10 cellular contexts compared by ENCODE assay signal in the genomic region with DNA sequence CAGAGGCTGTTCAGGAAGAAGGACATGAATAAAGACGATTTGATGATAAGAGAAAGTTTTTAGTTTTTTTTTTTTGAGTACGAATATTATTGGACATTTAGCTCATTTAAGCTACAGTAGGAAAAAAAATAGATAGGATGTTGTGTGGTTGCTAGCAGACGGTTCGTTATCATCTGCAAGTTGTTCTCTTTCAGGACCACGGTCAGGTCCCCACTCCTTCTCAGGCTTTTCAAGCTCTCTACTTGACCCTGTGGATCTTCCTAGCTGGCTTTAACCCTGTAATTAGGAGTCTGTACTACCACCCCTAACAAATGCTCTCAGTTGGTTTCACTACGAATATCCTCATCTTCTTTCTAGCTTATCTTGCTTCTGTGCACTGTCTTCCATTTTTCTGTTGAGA. TPM values are rescaled to one million over a fixed set of nuclear protein-coding genes. Genes with fewer than 3 reads are reported as not detected.
A peak's percentile ranks its signal among the peaks of the same experiment; 100 is the strongest.
DNase-seq lines count a peak whose midpoint lies in the region; ATAC-seq, FAIRE-seq and TF ChIP-seq lines count a peak whose summit lies in the region.
"Had no signal": no experiment of that assay in that cellular context is flagged by ENCODE, and none has a peak within 500 bp of the region (broad histone marks: within the 10 kb centered on the region; RNA-seq: fewer than 3 reads in every experiment).

No MANE protein-coding gene starts in this region.

- H3K4me3 Mint-ChIP-seq in activated T-cell treated with anti-CD3 and anti-CD28 coated beads, Interleukin-2, amount 50 U/mL, for 72 hours: no peak overlapping the region
- H3K4me3 Mint-ChIP-seq in activated T-cell treated with anti-CD3 and anti-CD28 coated beads, Interleukin-2, amount 50 U/mL, for 4 hours: no peak overlapping the region

- CTCF ChIA-PET in HEK293T (lab: Yijun Ruan, JAX): no interaction called here

- ATAC-seq in activated T-cell treated with anti-CD3 and anti-CD28 coated beads, Interleukin-2, amount 50 U/mL, for 72 hours (replicated peaks in 1 of 2): no peak
- ATAC-seq in activated T-cell treated with anti-CD3 and anti-CD28 coated beads, Interleukin-2, amount 50 U/mL, for 4 hours: no peak
- ATAC-seq in right cardiac atrium: no peak

- H3K27me3 Mint-ChIP-seq in activated T-cell treated with anti-CD3 and anti-CD28 coated beads, Interleukin-2, amount 50 U/mL, for 72 hours (ENCODE audit: low read depth): peaks cover 41% of the 10 kb centered on the region
- H3K27me3 Mint-ChIP-seq in activated T-cell treated with anti-CD3 and anti-CD28 coated beads, Interleukin-2, amount 50 U/mL, for 4 hours (ENCODE audit: low read depth): peaks cover 22% of the 10 kb centered on the region

- DNase-seq in activated T-cell treated with anti-CD3 and anti-CD28 coated beads, Interleukin-2, amount 50 U/mL, for 72 hours: peak; percentile 15 to 24
- DNase-seq in activated T-cell treated with anti-CD3 and anti-CD28 coated beads, Interleukin-2, amount 50 U/mL, for 4 hours: no peak
- DNase-seq in RPMI7951 (ENCODE audit: low read depth) (peak; percentile 25), fibroblast of peridontal ligament (ENCODE audit: extremely low read depth) (peak; percentile 11), small intestine (peak; percentile 20), H54 (ENCODE audit: insufficient read length, low spot score) (no peak), right cardiac atrium (no peak), HEK293T (ENCODE audit: extremely low spot score) (no peak)

- H3K4me3 ChIP-seq in small intestine (ENCODE audit: low read depth in 1 of 2, low read length in 2 of 2): no peak overlapping the region
- H3K4me3 ChIP-seq in right cardiac atrium (ENCODE audit: low read length): no peak overlapping the region

- POLR2A ChIA-PET in HEK293T (lab: Yijun Ruan, JAX): no interaction called here

- WGBS in small intestine, 3 donors: 0 to 2% (median 2%) methylated on average over 6 of the region's 6 CpGs
- 3% methylated on average over 6 of the region's 6 CpGs for WGBS in right cardiac atrium

- no peak overlapping the region for H3K27ac ChIP-seq in small intestine (ENCODE audit: low read depth in 1 of 2, low read length in 1 of 2)
- no peak overlapping the region for H3K27ac ChIP-seq in right cardiac atrium (ENCODE audit: low read length)

- no peak for FAIRE-seq in small intestine (lab: Jason Lieb, UNC)
- no peak for FAIRE-seq in H54 (lab: Jason Lieb, UNC)
- FAIRE-seq: pancreas had no signal

- peaks cover 0 to 1% of the 10 kb centered on the region in 2 donors for H3K36me3 Mint-ChIP-seq in activated T-cell treated with anti-CD3 and anti-CD28 coated beads, Interleukin-2, amount 50 U/mL, for 72 hours (ENCODE audit: insufficient read depth in 2 of 2)
- no peaks in the 10 kb centered on the region for H3K36me3 Mint-ChIP-seq in activated T-cell treated with anti-CD3 and anti-CD28 coated beads, Interleukin-2, amount 50 U/mL, for 4 hours (ENCODE audit: insufficient read depth)
- H3K36me3 Mint-ChIP-seq: activated naive CD8-positive, alpha-beta T cell had no signal

- H3K4me1 ChIP-seq in small intestine (ENCODE audit: control insufficient read depth in 2 of 2, insufficient read depth in 1 of 2, low read depth in 1 of 2, low read length in 1 of 2) (peaks cover 0 to 4% of the 10 kb centered on the region in 2 donors), right cardiac atrium (ENCODE audit: control insufficient read depth, insufficient read depth, low read length) (peaks cover 6% of the 10 kb centered on the region)

- TF ChIP-seq POLR2A in H54 (IDR thresholded peaks at IDR 0.05; ENCODE audit: low read depth, low read length): no peak

- intact Hi-C loops in right cardiac atrium (cut with DNase I): no loop called here

- H3K27me3 ChIP-seq in small intestine (ENCODE audit: control insufficient read depth in 2 of 2, insufficient read depth in 2 of 2, low read length in 2 of 2) (peaks cover 0 to 2% of the 10 kb centered on the region in 2 donors), right cardiac atrium (ENCODE audit: control insufficient read depth, insufficient read depth) (no peaks in the 10 kb centered on the region)
- H3K27me3 ChIP-seq: pancreas had no signal

- no peaks in the 10 kb centered on the region for H3K36me3 ChIP-seq in small intestine (ENCODE audit: control insufficient read depth in 2 of 2, insufficient read depth in 2 of 2, low read length in 2 of 2)
- H3K36me3 ChIP-seq: pancreas had no signal

- H3K27ac Mint-ChIP-seq in activated T-cell treated with anti-CD3 and anti-CD28 coated beads, Interleukin-2, amount 50 U/mL, for 72 hours: no peak overlapping the region
- H3K27ac Mint-ChIP-seq: activated naive CD8-positive, alpha-beta T cell had no signal

- H3K4me1 Mint-ChIP-seq in activated T-cell treated with anti-CD3 and anti-CD28 coated beads, Interleukin-2, amount 50 U/mL, for 72 hours (ENCODE audit: low read depth): peaks cover 8% of the 10 kb centered on the region
- H3K4me1 Mint-ChIP-seq in activated T-cell treated with anti-CD3 and anti-CD28 coated beads, Interleukin-2, amount 50 U/mL, for 4 hours (ENCODE audit: low read depth): peaks cover 14% of the 10 kb centered on the region

- H3K9me3 ChIP-seq in small intestine (ENCODE audit: control insufficient read depth, low read depth) (no peaks in the 10 kb centered on the region), right cardiac atrium (ENCODE audit: control insufficient read depth, low read length) (peaks cover 1% of the 10 kb centered on the region)
- H3K9me3 ChIP-seq: pancreas had no signal

- H3K9me3 Mint-ChIP-seq in activated T-cell treated with anti-CD3 and anti-CD28 coated beads, Interleukin-2, amount 50 U/mL, for 72 hours: peaks cover 0 to 3% of the 10 kb centered on the region in 2 donors
- H3K9me3 Mint-ChIP-seq in activated T-cell treated with anti-CD3 and anti-CD28 coated beads, Interleukin-2, amount 50 U/mL, for 4 hours: peaks cover 3% of the 10 kb centered on the region

TF ChIP-seq in HEK293T, 16 proteins besides CTCF, POLR2A, EP300 and RAD21:
- no peak for TF ChIP-seq CTBP1 (IDR thresholded peaks at IDR 0.05; ENCODE audit: borderline replicate concordance)
- TF ChIP-seq TARDBP (IDR thresholded peaks at IDR 0.05): no peak
- TF ChIP-seq ELF4 (IDR thresholded peaks at IDR 0.05): no peak
- TF ChIP-seq HDGF (IDR thresholded peaks at IDR 0.05; ENCODE audit: borderline replicate concordance): no peak
- TF ChIP-seq, protein P1, sequence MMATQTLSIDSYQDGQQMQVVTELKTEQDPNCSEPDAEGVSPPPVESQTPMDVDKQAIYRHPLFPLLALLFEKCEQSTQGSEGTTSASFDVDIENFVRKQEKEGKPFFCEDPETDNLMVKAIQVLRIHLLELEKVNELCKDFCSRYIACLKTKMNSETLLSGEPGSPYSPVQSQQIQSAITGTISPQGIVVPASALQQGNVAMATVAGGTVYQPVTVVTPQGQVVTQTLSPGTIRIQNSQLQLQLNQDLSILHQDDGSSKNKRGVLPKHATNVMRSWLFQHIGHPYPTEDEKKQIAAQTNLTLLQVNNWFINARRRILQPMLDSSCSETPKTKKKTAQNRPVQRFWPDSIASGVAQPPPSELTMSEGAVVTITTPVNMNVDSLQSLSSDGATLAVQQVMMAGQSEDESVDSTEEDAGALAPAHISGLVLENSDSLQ (IDR thresholded peaks at IDR 0.05): no peak
- TF ChIP-seq LEF1 (IDR thresholded peaks at IDR 0.05; ENCODE audit: borderline replicate concordance): no peak
- TF ChIP-seq FOXM1 (IDR thresholded peaks at IDR 0.05; ENCODE audit: borderline replicate concordance): no peak
- TF ChIP-seq FOXK2 (IDR thresholded peaks at IDR 0.05): no peak
- no peak for TF ChIP-seq ARNT (IDR thresholded peaks at IDR 0.05)
- TF ChIP-seq ZNF384 (IDR thresholded peaks at IDR 0.05): no peak
- no peak for TF ChIP-seq BHLHE40 (IDR thresholded peaks at IDR 0.05; ENCODE audit: borderline replicate concordance)
- no peak for TF ChIP-seq L3MBTL2 (conservative IDR thresholded peaks at IDR 0.05)

RNA-seq across cellular contexts. Expression of a gene that starts 1.1 kb away (rescaled TPM):
- under 1 TPM in 1 of 2 donors, not detected in 1; 0.05 TPM for total RNA-seq in activated T-cell treated with anti-CD3 and anti-CD28 coated beads, Interleukin-2, amount 50 U/mL, for 72 hours
- total RNA-seq in activated T-cell treated with anti-CD3 and anti-CD28 coated beads, Interleukin-2, amount 50 U/mL, for 4 hours: not detected
- not detected in 2 replicates for total RNA-seq in RPMI7951 (2014; rRNA removed; shearing (Covaris generic))
- polyA plus RNA-seq in small intestine (under 1 TPM in 1 of 3 donors, not detected in 2; 0.66 TPM), right cardiac atrium (0.11 TPM)
- under 1 TPM; 0.11 to 0.31 (median 0.20) TPM for total RNA-seq in right cardiac atrium

Comparison
In these comparisons a context has a peak if more than half of its experiments do, and no peak if none do; other contexts are left out.
1. DNase-seq: peak in activated T-cell treated with anti-CD3 and anti-CD28 coated beads, Interleukin-2, amount 50 U/mL, for 72 hours (2 of 2), RPMI7951 (single experiment), fibroblast of peridontal ligament (single experiment) and small intestine (single experiment); none in activated T-cell treated with anti-CD3 and anti-CD28 coated beads, Interleukin-2, amount 50 U/mL, for 4 hours (single experiment), H54 (single experiment), right cardiac atrium (0 of 3) and HEK293T (single experiment).